ENCODE assay signal across 21 cellular contexts in genomic region chr2:96176661-96177060, GRCh38. TPM values are rescaled to one million over a fixed set of nuclear protein-coding genes. Genes with fewer than 3 reads are reported as not detected.
"Had no signal": no experiment of that assay in that cellular context is flagged by ENCODE, and none has a peak within 500 bp of the region (broad histone marks: within the 10 kb centered on the region; RNA-seq: fewer than 3 reads in every experiment).

No MANE protein-coding gene starts in this region.

- ATAC-seq: effector memory CD8-positive, alpha-beta T cell; foreskin keratinocyte; naive thymus-derived CD4-positive, alpha-beta T cell had no signal

- H3K4me3 ChIP-seq: esophagus squamous epithelium, sigmoid colon, skin epidermis, thyroid gland had no signal

- DNase-seq: effector memory CD8-positive, alpha-beta T cell; esophagus squamous epithelium; foreskin keratinocyte; hippocampal formation; naive thymus-derived CD4-positive, alpha-beta T cell; sigmoid colon; stimulated activated naive CD4-positive, alpha-beta T cell treated with Interleukin-2 at 50 U/mL for 16 hours; thyroid gland had no signal

- H3K27ac ChIP-seq: esophagus squamous epithelium, foreskin keratinocyte, sigmoid colon, skin epidermis, thyroid gland had no signal

- H3K9me3 Mint-ChIP-seq: central memory CD8-positive, alpha-beta T cell; dendritic cell treated with granulocyte-macrophage colony-stimulating factor and Interleukin-4, amounts not matched to agents 40 ng/mL and 50 ng/mL, for 4 days; effector memory CD8-positive, alpha-beta T cell; naive thymus-derived CD4-positive, alpha-beta T cell; neural crest cell; type B pancreatic cell had no signal

- H3K27ac Mint-ChIP-seq: dendritic cell treated with granulocyte-macrophage colony-stimulating factor and Interleukin-4, amounts not matched to agents 40 ng/mL and 50 ng/mL, for 4 days; effector memory CD8-positive, alpha-beta T cell; type B pancreatic cell had no signal

- H3K9me3 ChIP-seq: esophagus squamous epithelium, sigmoid colon, thyroid gland had no signal

- H3K4me3 Mint-ChIP-seq: central memory CD8-positive, alpha-beta T cell; dendritic cell treated with granulocyte-macrophage colony-stimulating factor and Interleukin-4, amounts not matched to agents 40 ng/mL and 50 ng/mL, for 4 days; effector memory CD8-positive, alpha-beta T cell; naive thymus-derived CD4-positive, alpha-beta T cell; neural crest cell; type B pancreatic cell had no signal

- H3K36me3 ChIP-seq: esophagus squamous epithelium, sigmoid colon, thyroid gland had no signal

- H3K27me3 Mint-ChIP-seq: central memory CD8-positive, alpha-beta T cell; dendritic cell treated with granulocyte-macrophage colony-stimulating factor and Interleukin-4, amounts not matched to agents 40 ng/mL and 50 ng/mL, for 4 days; effector memory CD8-positive, alpha-beta T cell; naive thymus-derived CD4-positive, alpha-beta T cell; type B pancreatic cell had no signal

- H3K27me3 ChIP-seq: esophagus squamous epithelium, sigmoid colon, thyroid gland had no signal

- H3K4me1 ChIP-seq: esophagus squamous epithelium, foreskin keratinocyte, sigmoid colon, thyroid gland had no signal

- FAIRE-seq: colon, urothelium cell line had no signal

- H3K36me3 Mint-ChIP-seq: naive thymus-derived CD4-positive, alpha-beta T cell; type B pancreatic cell had no signal

RNA-seq across cellular contexts. Expression of gene ASTL, which starts 38.4 kb away (rescaled TPM):
- total RNA-seq: epithelial cell of proximal tubule, foreskin keratinocyte, kidney epithelial cell, mesenteric fat pad, neural crest cell, osteocyte, pulmonary artery endothelial cell, sigmoid colon, thyroid gland had no signal
- polyA plus RNA-seq: foreskin keratinocyte, mammary epithelial cell had no signal
